In genomic region chr10:96053985-96054384, GRCh38 we compare ENCODE assay signal across 23 cellular contexts.
"Had no signal": no experiment of that assay in that cellular context is flagged by ENCODE, and none has a peak within 500 bp of the region (broad histone marks: within the 10 kb centered on the region; RNA-seq: fewer than 3 reads in every experiment).

No MANE protein-coding gene starts in this region.

- H3K27me3 Mint-ChIP-seq: activated CD8-positive, alpha-beta T cell treated with anti-CD3 and anti-CD28 coated beads for 36 hours; activated naive CD4-positive, alpha-beta T cell treated with anti-CD3 and anti-CD28 coated beads, Interleukin-2, amount 10 ng/mL, durations not matched to agents 7 days and 5 days; activated naive CD8-positive, alpha-beta T cell treated with anti-CD3 and anti-CD28 coated beads for 36 hours; T-cell had no signal

- H3K4me3 Mint-ChIP-seq: activated CD8-positive, alpha-beta T cell treated with anti-CD3 and anti-CD28 coated beads for 36 hours; activated naive CD4-positive, alpha-beta T cell treated with anti-CD3 and anti-CD28 coated beads, Interleukin-2, amount 10 ng/mL, durations not matched to agents 7 days and 5 days; activated naive CD8-positive, alpha-beta T cell treated with anti-CD3 and anti-CD28 coated beads for 36 hours; activated T-cell treated with anti-CD3 and anti-CD28 coated beads, Interleukin-2, amount 50 U/mL, for 72 hours; T-cell had no signal

- H3K27ac Mint-ChIP-seq: activated CD8-positive, alpha-beta T cell treated with anti-CD3 and anti-CD28 coated beads for 36 hours; activated naive CD4-positive, alpha-beta T cell treated with anti-CD3 and anti-CD28 coated beads, Interleukin-2, amount 10 ng/mL, durations not matched to agents 7 days and 5 days; activated naive CD8-positive, alpha-beta T cell treated with anti-CD3 and anti-CD28 coated beads for 36 hours; activated T-cell treated with anti-CD3 and anti-CD28 coated beads, Interleukin-2, amount 50 U/mL, for 72 hours; activated T-helper 2 cell treated with anti-CD3 and anti-CD28 coated beads, Interferon-gamma antibody, Interleukin-2, Interleukin-4, amounts not matched to agents 10 μg/mL and 5 μg/mL and 100 μg/mL, durations not matched to agents 14 hours and 24 hours and 36 hours; T-cell had no signal

- ATAC-seq: activated CD4-positive, CD25-positive, alpha-beta regulatory T cell treated with anti-CD3 and anti-CD28 coated beads, Interleukin-2, amount 50 U/mL, for 24 hours; activated CD8-positive, alpha-beta T cell treated with anti-CD3 and anti-CD28 coated beads for 36 hours; activated T-cell treated with anti-CD3 and anti-CD28 coated beads, Interleukin-2, amount 50 U/mL, for 72 hours; T-cell had no signal

- H3K9me3 Mint-ChIP-seq: activated CD8-positive, alpha-beta T cell treated with anti-CD3 and anti-CD28 coated beads for 36 hours; activated naive CD4-positive, alpha-beta T cell treated with anti-CD3 and anti-CD28 coated beads, Interleukin-2, amount 10 ng/mL, durations not matched to agents 7 days and 5 days; activated naive CD8-positive, alpha-beta T cell treated with anti-CD3 and anti-CD28 coated beads for 36 hours; activated T-cell treated with anti-CD3 and anti-CD28 coated beads, Interleukin-2, amount 50 U/mL, for 72 hours; activated T-helper 2 cell treated with anti-CD3 and anti-CD28 coated beads, Interferon-gamma antibody, Interleukin-2, Interleukin-4, amounts not matched to agents 10 μg/mL and 5 μg/mL and 100 μg/mL, durations not matched to agents 14 hours and 24 hours and 36 hours; T-cell had no signal

- DNase-seq: activated CD4-positive, alpha-beta T cell treated with anti-CD3 and anti-CD28 coated beads for 4 hours; activated CD8-positive, alpha-beta memory T cell treated with anti-CD3 and anti-CD28 coated beads, Interleukin-2, amount 50 U/mL, for 4 hours; activated CD8-positive, alpha-beta T cell treated with anti-CD3 and anti-CD28 coated beads for 36 hours; activated gamma-delta T cell treated with Interleukin-2 at 50 U/mL for 16 hours; activated naive CD4-positive, alpha-beta T cell treated with anti-CD3 and anti-CD28 coated beads, Interleukin-2, amount 10 ng/mL, durations not matched to agents 7 days and 5 days; activated naive CD8-positive, alpha-beta T cell treated with anti-CD3 and anti-CD28 coated beads for 36 hours; activated T-cell treated with anti-CD3 and anti-CD28 coated beads, Interleukin-2, amount 50 U/mL, for 72 hours; brain microvascular endothelial cell; MG63; NCI-H1105; NCI-H1436; NCI-H1694 treated with DMSO at 0.1 percent for 48 hours; NCI-H2081; NCI-H345; NCI-H510A; NCI-H526 treated with DMSO at 0.1 percent for 48 hours; NCI-H82; SIG-M5; T-cell; T-helper 2 cell; T1000 had no signal
